In genomic region chr2:174662859-174663258, GRCh38 we compare ENCODE assay signal across 17 cellular contexts.
DNase-seq lines count a peak whose midpoint lies in the region; ATAC-seq, FAIRE-seq and TF ChIP-seq lines count a peak whose summit lies in the region.
"Had no signal": no experiment of that assay in that cellular context is flagged by ENCODE, and none has a peak within 500 bp of the region (broad histone marks: within the 10 kb centered on the region; RNA-seq: fewer than 3 reads in every experiment).

No MANE protein-coding gene starts in this region.

- peak overlapping the region; percentile 91 for H3K27ac ChIP-seq in SK-N-MC
- H3K27ac ChIP-seq in hepatocyte: peak overlapping the region; percentile 88
- H3K27ac ChIP-seq in spleen: peak overlapping the region in 7 of 8 donors; percentile 16 to 74 (median 59)
- H3K27ac ChIP-seq: cardiac muscle cell, epithelial cell of prostate, lower lobe of right lung, WERI-Rb-1 had no signal

- no peaks in the 10 kb centered on the region for H3K36me3 ChIP-seq in SK-N-MC (ENCODE audit: insufficient read depth, low read length)
- H3K36me3 ChIP-seq in hepatocyte (replicated peaks; ENCODE audit: insufficient read depth, low read depth): no peaks in the 10 kb centered on the region
- H3K36me3 ChIP-seq in spleen: peaks cover 0 to 5% (median 0%) of the 10 kb centered on the region in 6 donors
- H3K36me3 ChIP-seq: BE2C, cardiac muscle cell, lower lobe of right lung, WERI-Rb-1 had no signal

- no peak for TF ChIP-seq POLR2A in spleen (IDR thresholded peaks at IDR 0.05)

- FAIRE-seq in GM19239 (lab: Jason Lieb, UNC): peak; percentile 8

- H2AFZ ChIP-seq in hepatocyte: no peak overlapping the region

- no peak for ATAC-seq in HG03139 (IDR thresholded peaks at IDR 0.05; ENCODE audit: unreplicated experiment)
- ATAC-seq in GM19467 (IDR thresholded peaks at IDR 0.05; ENCODE audit: unreplicated experiment): no peak

- no peaks in the 10 kb centered on the region for H3K9me2 ChIP-seq in hepatocyte (replicated peaks; ENCODE audit: insufficient read depth)

- no peak for TF ChIP-seq CTCF in hepatocyte (IDR thresholded peaks at IDR 0.05; ENCODE audit: poor library complexity)
- no peak for TF ChIP-seq CTCF in spleen (IDR thresholded peaks at IDR 0.05 in 8 of 11, conservative IDR thresholded peaks at IDR 0.05 in 3 of 11)

- no peaks in the 10 kb centered on the region for H4K20me1 ChIP-seq in hepatocyte (ENCODE audit: insufficient read depth, poor library complexity, severe bottlenecking)

- H3K4me2 ChIP-seq in hepatocyte: peak overlapping the region; percentile 62

- H3K9me3 ChIP-seq in SK-N-MC (ENCODE audit: low read depth, low read length): no peaks in the 10 kb centered on the region
- no peaks in the 10 kb centered on the region for H3K9me3 ChIP-seq in hepatocyte (ENCODE audit: low read depth)
- H3K9me3 ChIP-seq in spleen: no peaks in the 10 kb centered on the region
- H3K9me3 ChIP-seq: BE2C, lower lobe of right lung had no signal

- WGBS in hepatocyte (ENCODE audit: low lambda C conversion rate, missing lambda C conversion rate): 62% methylated on average over 3 of the region's 3 CpGs
- 44 to 61% (median 53%) methylated on average over 3 of the region's 3 CpGs for WGBS in spleen, 5 donors

- no peaks in the 10 kb centered on the region for H3K27me3 ChIP-seq in hepatocyte
- no peaks in the 10 kb centered on the region for H3K27me3 ChIP-seq in spleen (replicated peaks in 1 of 7)
- H3K27me3 ChIP-seq: BE2C, cardiac muscle cell had no signal

- H3K79me2 ChIP-seq in hepatocyte: peaks cover 16% of the 10 kb centered on the region

- DNase-seq in GM19239 (ENCODE audit: insufficient read length, low spot score): no peak
- no peak for DNase-seq in SK-N-MC (ENCODE audit: low read depth, low spot score)
- no peak for DNase-seq in hepatocyte (ENCODE audit: low spot score)
- no peak for DNase-seq in spleen
- no peak for DNase-seq in epidermal melanocyte (ENCODE audit: insufficient read length, low spot score)
- no peak for DNase-seq in D341Med (ENCODE audit: low spot score)
- DNase-seq: activated CD8-positive, alpha-beta memory T cell treated with anti-CD3 and anti-CD28 coated beads, Interleukin-2, amount 50 U/mL, for 4 hours; BE2C; DMS53; lower lobe of right lung; NCI-H2081 treated with DMSO at 0.1 percent for 48 hours; SHP77; WERI-Rb-1 had no signal

- H3K4me1 ChIP-seq in hepatocyte (ENCODE audit: insufficient read depth) (peaks cover 31% of the 10 kb centered on the region), spleen (peaks cover 10 to 78% (median 44%) of the 10 kb centered on the region in 6 donors)
- H3K4me1 ChIP-seq: BE2C had no signal

- H3K4me3 ChIP-seq in SK-N-MC: peak overlapping the region; percentile 57; the same call in 1 of the 2 replicates
- no peak overlapping the region for H3K4me3 ChIP-seq in hepatocyte
- no peak overlapping the region for H3K4me3 ChIP-seq in spleen
- H3K4me3 ChIP-seq: cardiac muscle cell, lower lobe of right lung had no signal

- H3K9ac ChIP-seq in SK-N-MC (ENCODE audit: insufficient read length): no peak overlapping the region

- intact Hi-C loops in spleen (cut with DNase I; ENCODE audit: low total_unique reads): no loop called here
